1 cellular context compared by ENCODE assay signal in the genomic region with DNA sequence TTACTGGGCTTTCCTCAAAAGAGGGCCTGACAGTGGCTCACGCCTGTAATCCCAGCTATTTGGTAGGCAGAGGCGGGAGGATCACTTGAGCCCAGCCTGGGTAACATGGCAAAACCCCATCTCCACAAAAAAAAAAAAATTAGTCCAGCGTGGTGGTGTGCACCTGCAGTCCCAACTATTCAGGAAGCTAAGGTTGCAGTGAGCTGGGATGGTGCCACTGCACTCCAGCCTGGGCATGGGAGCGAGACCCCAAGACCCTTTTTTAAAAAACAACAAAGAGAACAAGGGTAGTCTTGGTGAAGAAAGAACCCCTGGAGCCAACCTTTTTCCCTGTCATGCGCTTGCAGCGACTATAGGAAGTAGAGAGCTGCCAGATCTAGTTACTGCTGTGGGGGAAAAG.
TF ChIP-seq lines count a peak whose summit lies in the region.

No MANE protein-coding gene starts in this region.

TF ChIP-seq in WTC11, 78 proteins besides CTCF, POLR2A, EP300 and RAD21:
- TF ChIP-seq NFATC4 (CRISPR knock-in tag; IDR thresholded peaks at IDR 0.05) (no peak), FOXJ3 (CRISPR knock-in tag; IDR thresholded peaks at IDR 0.05; ENCODE audit: borderline replicate concordance) (no peak), ZNF121 (CRISPR knock-in tag; IDR thresholded peaks at IDR 0.05) (peak; percentile 93; the same call in 1 of the 2 replicates), NFE2L1 (CRISPR knock-in tag; IDR thresholded peaks at IDR 0.05) (no peak), ZNF512 (CRISPR knock-in tag; IDR thresholded peaks at IDR 0.05; ENCODE audit: borderline replicate concordance) (no peak), JAZF1 (CRISPR knock-in tag; IDR thresholded peaks at IDR 0.05) (no peak)
- TF ChIP-seq, protein P1, sequence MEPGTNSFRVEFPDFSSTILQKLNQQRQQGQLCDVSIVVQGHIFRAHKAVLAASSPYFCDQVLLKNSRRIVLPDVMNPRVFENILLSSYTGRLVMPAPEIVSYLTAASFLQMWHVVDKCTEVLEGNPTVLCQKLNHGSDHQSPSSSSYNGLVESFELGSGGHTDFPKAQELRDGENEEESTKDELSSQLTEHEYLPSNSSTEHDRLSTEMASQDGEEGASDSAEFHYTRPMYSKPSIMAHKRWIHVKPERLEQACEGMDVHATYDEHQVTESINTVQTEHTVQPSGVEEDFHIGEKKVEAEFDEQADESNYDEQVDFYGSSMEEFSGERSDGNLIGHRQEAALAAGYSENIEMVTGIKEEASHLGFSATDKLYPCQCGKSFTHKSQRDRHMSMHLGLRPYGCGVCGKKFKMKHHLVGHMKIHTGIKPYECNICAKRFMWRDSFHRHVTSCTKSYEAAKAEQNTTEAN (CRISPR knock-in tag; IDR thresholded peaks at IDR 0.05) = no peak
